ENCODE assay signal across 16 cellular contexts in genomic region chr21:45208627-45208951, GRCh38.
DNase-seq lines count a peak whose midpoint lies in the region; ATAC-seq, FAIRE-seq and TF ChIP-seq lines count a peak whose summit lies in the region.
"Had no signal": no experiment of that assay in that cellular context is flagged by ENCODE, and none has a peak within 500 bp of the region (broad histone marks: within the 10 kb centered on the region; RNA-seq: fewer than 3 reads in every experiment).

No MANE protein-coding gene starts in this region.

- no peaks in the 10 kb centered on the region for H3K27me3 Mint-ChIP-seq in activated CD8-positive, alpha-beta memory T cell treated with anti-CD3 and anti-CD28 coated beads, Interleukin-2, amount 10 ng/mL, durations not matched to agents 7 days and 5 days
- H3K27me3 Mint-ChIP-seq in T-helper 17 cell, result no peaks in the 10 kb centered on the region
- H3K27me3 Mint-ChIP-seq: progenitor cell of endocrine pancreas had no signal

- H3K27ac ChIP-seq in H1 (ENCODE audit: low read depth, low read length) (no peak overlapping the region), tibial artery (peak overlapping the region; percentile 63 to 77)

- TF ChIP-seq RAD21 in H1 (IDR thresholded peaks at IDR 0.05 in 1 of 2, conservative IDR thresholded peaks at IDR 0.05 in 1 of 2; ENCODE audit: low read depth in 2 of 2, low read length in 2 of 2), result no peak

- H3K4me1 Mint-ChIP-seq in activated CD8-positive, alpha-beta memory T cell treated with anti-CD3 and anti-CD28 coated beads, Interleukin-2, amount 10 ng/mL, durations not matched to agents 7 days and 5 days, result peaks cover 27% of the 10 kb centered on the region
- peaks cover 27% of the 10 kb centered on the region for H3K4me1 Mint-ChIP-seq in T-helper 17 cell
- H3K4me1 Mint-ChIP-seq: WTC11 had no signal

- peaks cover 2% of the 10 kb centered on the region; the same call in 1 of the 2 replicates for H3K23me2 ChIP-seq in H1 (ENCODE audit: low read depth, low read length)

- DNase-seq in activated CD8-positive, alpha-beta memory T cell treated with anti-CD3 and anti-CD28 coated beads, Interleukin-2, amount 10 ng/mL, durations not matched to agents 7 days and 5 days, result peak; percentile 45
- DNase-seq in activated CD8-positive, alpha-beta memory T cell treated with anti-CD3 and anti-CD28 coated beads for 24 hours, result no peak
- DNase-seq in T-helper 17 cell (no peak), H1 (ENCODE audit: low read depth in 1 of 2, low spot score in 2 of 2) (no peak), tibial artery (no peak), lower leg skin (ENCODE audit: low spot score in 2 of 2) (no peak), amniotic stem cell (lab: John Stamatoyannopoulos, UW) (no peak), NCI-H1694 (lab: John Stamatoyannopoulos, UW) (no peak)
- DNase-seq: effector CD4-positive, alpha-beta T cell; left ventricle myocardium superior; NCI-H2081; stimulated activated CD4-positive, alpha-beta T cell treated with anti-CD3 and anti-CD28 coated beads, Interleukin-12 subunit alpha, Interleukin-12 subunit beta, amount 100 ng/mL, for 4 hours; SW 1271 had no signal

- TF ChIP-seq EP300 in H1 (IDR thresholded peaks at IDR 0.05; ENCODE audit: borderline replicate concordance in 1 of 2, low read depth in 2 of 2, low read length in 2 of 2), result no peak

- H3K79me1 ChIP-seq in H1 (ENCODE audit: low read depth, low read length), result no peaks in the 10 kb centered on the region

- no peak overlapping the region for H3K14ac ChIP-seq in H1 (ENCODE audit: insufficient read length)

- no peak overlapping the region for H3K27ac Mint-ChIP-seq in activated CD8-positive, alpha-beta memory T cell treated with anti-CD3 and anti-CD28 coated beads, Interleukin-2, amount 10 ng/mL, durations not matched to agents 7 days and 5 days
- peak overlapping the region; percentile 91 for H3K27ac Mint-ChIP-seq in T-helper 17 cell
- H3K27ac Mint-ChIP-seq: progenitor cell of endocrine pancreas, WTC11 had no signal

- H3K4me2 ChIP-seq in H1 (ENCODE audit: insufficient read depth in 1 of 2, low read depth in 2 of 2, low read length in 2 of 2), result no peak overlapping the region

- H3K27me3 ChIP-seq in H1 (replicated peaks in 1 of 4; ENCODE audit: control insufficient read depth in 3 of 4, extremely low read depth in 1 of 4, insufficient read depth in 3 of 4, low read length in 3 of 4), result no peaks in the 10 kb centered on the region; a peak in 1 of 7 replicates
- no peaks in the 10 kb centered on the region for H3K27me3 ChIP-seq in tibial artery
- H3K27me3 ChIP-seq: ascending aorta had no signal

- FAIRE-seq in H1 (lab: Jason Lieb, UNC), result no peak

- no peak overlapping the region for H3K56ac ChIP-seq in H1 (replicated peaks; ENCODE audit: insufficient read length, low read depth, low read length)

- CTCF ChIA-PET in activated CD8-positive, alpha-beta memory T cell treated with anti-CD3 and anti-CD28 coated beads, Interleukin-2, amount 10 ng/mL, durations not matched to agents 7 days and 5 days (lab: Charles Lee), result interaction anchor here (0.9 to 1.4 kb wide), 4 partner anchors 16 to 231 kb away, joined by 3 to 4 read pairs (median 3); no protein-coding TSS in a partner anchor
- CTCF ChIA-PET in H1 (lab: Charles Lee; ENCODE audit: partially characterized antibody), result interaction anchor here (1.1 to 3.7 kb wide), 2 partner anchors 15 to 72 kb away, joined by 3 to 12 read pairs; no protein-coding TSS in a partner anchor

- H2BK5ac ChIP-seq in H1 (ENCODE audit: low read depth, low read length), result peak overlapping the region; percentile 32; the same call in 1 of the 2 replicates

- no peak overlapping the region for H3K4me3 Mint-ChIP-seq in activated CD8-positive, alpha-beta memory T cell treated with anti-CD3 and anti-CD28 coated beads, Interleukin-2, amount 10 ng/mL, durations not matched to agents 7 days and 5 days
- peak overlapping the region; percentile 34 for H3K4me3 Mint-ChIP-seq in T-helper 17 cell
- H3K4me3 Mint-ChIP-seq: WTC11 had no signal

- 92% methylated on average over 6 of the region's 6 CpGs; no CpG with 5 or more reads in 1 of the 2 experiments for WGBS in H1 (ENCODE audit: extremely low coverage in 1 of 2, insufficient coverage in 1 of 2, insufficient read length in 1 of 2, insufficient replicate concordance in 2 of 2, low coverage in 1 of 2, low lambda C conversion rate in 2 of 2, missing lambda C conversion rate in 1 of 2), 2 experiments
- WGBS in lower leg skin, 2 donors, result 72 to 78% methylated on average over 6 of the region's 6 CpGs

- H3K4me1 ChIP-seq in H1 (replicated peaks in 1 of 4; ENCODE audit: control insufficient read depth in 3 of 4, insufficient read depth in 4 of 4, low read length in 3 of 4) (no peaks in the 10 kb centered on the region), tibial artery (peaks cover 0 to 32% (median 9%) of the 10 kb centered on the region in 4 donors)
- H3K4me1 ChIP-seq: ascending aorta had no signal

- TF ChIP-seq POLR2A in H1 (IDR thresholded peaks at IDR 0.05; ENCODE audit: control extremely low read depth in 1 of 2, low read depth in 2 of 2, low read length in 2 of 2), result no peak
- TF ChIP-seq POLR2A in lower leg skin (IDR thresholded peaks at IDR 0.05), result no peak

- POLR2A ChIA-PET in H1 (lab: Charles Lee; ENCODE audit: partially characterized antibody), result no interaction called here

- peak; percentile 66 for ATAC-seq in activated CD8-positive, alpha-beta memory T cell treated with anti-CD3 and anti-CD28 coated beads, Interleukin-2, amount 10 ng/mL, durations not matched to agents 7 days and 5 days
- no peak for ATAC-seq in T-helper 17 cell
- ATAC-seq: left ventricle myocardium superior, WTC11 had no signal

- no peak overlapping the region for H2BK15ac ChIP-seq in H1 (ENCODE audit: low read length)

- H2BK12ac ChIP-seq in H1 (ENCODE audit: low read depth, low read length), result peak overlapping the region; percentile 63; the same call in 1 of the 2 replicates

- H3K18ac ChIP-seq in H1 (ENCODE audit: extremely low read depth, low read length), result no peak overlapping the region

- H4K5ac ChIP-seq in H1 (ENCODE audit: insufficient read length, low read depth, low read length), result no peak overlapping the region

- no peak overlapping the region for H3K9ac ChIP-seq in H1 (replicated peaks in 1 of 4; ENCODE audit: extremely low read depth in 1 of 4, low read depth in 3 of 4, low read length in 3 of 4)

- H3K36me3 Mint-ChIP-seq in activated CD8-positive, alpha-beta memory T cell treated with anti-CD3 and anti-CD28 coated beads, Interleukin-2, amount 10 ng/mL, durations not matched to agents 7 days and 5 days, result peaks cover 24% of the 10 kb centered on the region
- peaks cover 12% of the 10 kb centered on the region for H3K36me3 Mint-ChIP-seq in T-helper 17 cell (ENCODE audit: low read depth)
- H3K36me3 Mint-ChIP-seq: WTC11 had no signal

- no peak overlapping the region for H2BK120ac ChIP-seq in H1 (replicated peaks; ENCODE audit: low read depth, low read length)

- H3K9me3 ChIP-seq in T-helper 17 cell (ENCODE audit: control insufficient read depth, low read length, poor library complexity, severe bottlenecking) (no peaks in the 10 kb centered on the region), H1 (ENCODE audit: insufficient read depth in 2 of 2, low read depth in 1 of 2, low read length in 1 of 2) (no peaks in the 10 kb centered on the region), tibial artery (no peaks in the 10 kb centered on the region)
- H3K9me3 ChIP-seq: ascending aorta had no signal

- no peak overlapping the region for H3K4me3 ChIP-seq in H1 (ENCODE audit: extremely low read depth in 1 of 4, insufficient read depth in 2 of 4, low read depth in 3 of 4, low read length in 4 of 4)
- H3K4me3 ChIP-seq in tibial artery, result no peak overlapping the region
- no peak overlapping the region for H3K4me3 ChIP-seq in lower leg skin (ENCODE audit: low read depth, poor library complexity, severe bottlenecking)
- H3K4me3 ChIP-seq: ascending aorta had no signal

- intact Hi-C loops in tibial artery (cut with DNase I; ENCODE audit: low total_unique reads) (no loop called here), lower leg skin (cut with DNase I; ENCODE audit: low total_unique reads) (no loop called here)

- H2AFZ ChIP-seq in H1 (ENCODE audit: low read length), result no peak overlapping the region

- H4K91ac ChIP-seq in H1 (replicated peaks; ENCODE audit: insufficient read length, low read length), result no peak overlapping the region

- H4K20me1 ChIP-seq in H1 (replicated peaks in 1 of 2; ENCODE audit: control insufficient read depth in 1 of 2, insufficient read depth in 2 of 2, low read length in 2 of 2), result no peaks in the 10 kb centered on the region

- no peaks in the 10 kb centered on the region for H3K9me3 Mint-ChIP-seq in activated CD8-positive, alpha-beta memory T cell treated with anti-CD3 and anti-CD28 coated beads, Interleukin-2, amount 10 ng/mL, durations not matched to agents 7 days and 5 days (ENCODE audit: low read depth)
- H3K9me3 Mint-ChIP-seq: WTC11 had no signal

- H3K36me3 ChIP-seq in H1 (ENCODE audit: control insufficient read depth in 2 of 4, insufficient read depth in 4 of 4, low read length in 3 of 4) (peaks cover 0 to 3% (median 0%) of the 10 kb centered on the region in 4 experiments; a peak in 2 of 8 replicates), tibial artery (peaks cover 62 to 75% (median 71%) of the 10 kb centered on the region in 3 donors)

- H4K8ac ChIP-seq in H1 (ENCODE audit: extremely low read depth, insufficient read depth, low read length), result no peak overlapping the region

- no peak overlapping the region for H2BK20ac ChIP-seq in H1 (ENCODE audit: low read length)

- H3K79me2 ChIP-seq in H1 (ENCODE audit: control insufficient read depth in 1 of 2, insufficient read depth in 2 of 2, low read length in 2 of 2), result no peaks in the 10 kb centered on the region

- H3K4ac ChIP-seq in H1 (replicated peaks; ENCODE audit: insufficient read length, low read depth, low read length), result no peak overlapping the region

- TF ChIP-seq CTCF in H1 (IDR thresholded peaks at IDR 0.05; ENCODE audit: control extremely low read depth in 1 of 3, insufficient read depth in 1 of 3, low read depth in 1 of 3, low read length in 3 of 3), result no peak
- no peak for TF ChIP-seq CTCF in tibial artery (IDR thresholded peaks at IDR 0.05)
- no peak for TF ChIP-seq CTCF in lower leg skin (IDR thresholded peaks at IDR 0.05)

- peak overlapping the region; percentile 15; the same call in 1 of the 2 replicates for H2AK5ac ChIP-seq in H1 (ENCODE audit: low read depth, low read length)

- no peak overlapping the region for H3K23ac ChIP-seq in H1 (ENCODE audit: insufficient read length)

TF ChIP-seq in H1, 55 proteins besides CTCF, POLR2A, EP300 and RAD21 (continues in another document):
- no peak for TF ChIP-seq SAP30 (IDR thresholded peaks at IDR 0.05; ENCODE audit: insufficient read depth, insufficient replicate concordance, low read length)
- TF ChIP-seq CHD2 (IDR thresholded peaks at IDR 0.05; ENCODE audit: low read length), result no peak
- TF ChIP-seq CBX5 (IDR thresholded peaks at IDR 0.05; ENCODE audit: low read depth, low read length), result no peak
